ENCODE assay signal across 1 cellular context in genomic region chr11:548700-549603, GRCh38.
TF ChIP-seq lines count a peak whose summit lies in the region.

No MANE protein-coding gene starts in this region.

TF ChIP-seq in WTC11, 78 proteins besides CTCF, POLR2A, EP300 and RAD21:
- TF ChIP-seq AR (CRISPR knock-in tag; IDR thresholded peaks at IDR 0.05) (no peak), SOX15 (CRISPR knock-in tag; IDR thresholded peaks at IDR 0.05) (no peak), ZNF416 (CRISPR knock-in tag; IDR thresholded peaks at IDR 0.05) (no peak), ATF2 (CRISPR knock-in tag; IDR thresholded peaks at IDR 0.05; ENCODE audit: borderline replicate concordance, low read depth) (no peak), JAZF1 (CRISPR knock-in tag; IDR thresholded peaks at IDR 0.05) (no peak), NFATC4 (CRISPR knock-in tag; IDR thresholded peaks at IDR 0.05) (no peak), JUN (CRISPR knock-in tag; IDR thresholded peaks at IDR 0.05) (no peak), SMAD4 (CRISPR knock-in tag; IDR thresholded peaks at IDR 0.05) (no peak), PREB (CRISPR knock-in tag; IDR thresholded peaks at IDR 0.05; ENCODE audit: borderline replicate concordance) (no peak), CREB1 (CRISPR knock-in tag; IDR thresholded peaks at IDR 0.05) (no peak), NFE2L1 (CRISPR knock-in tag; IDR thresholded peaks at IDR 0.05) (no peak), GABPB1 (CRISPR knock-in tag; IDR thresholded peaks at IDR 0.05) (no peak)
- TF ChIP-seq, protein P1, sequence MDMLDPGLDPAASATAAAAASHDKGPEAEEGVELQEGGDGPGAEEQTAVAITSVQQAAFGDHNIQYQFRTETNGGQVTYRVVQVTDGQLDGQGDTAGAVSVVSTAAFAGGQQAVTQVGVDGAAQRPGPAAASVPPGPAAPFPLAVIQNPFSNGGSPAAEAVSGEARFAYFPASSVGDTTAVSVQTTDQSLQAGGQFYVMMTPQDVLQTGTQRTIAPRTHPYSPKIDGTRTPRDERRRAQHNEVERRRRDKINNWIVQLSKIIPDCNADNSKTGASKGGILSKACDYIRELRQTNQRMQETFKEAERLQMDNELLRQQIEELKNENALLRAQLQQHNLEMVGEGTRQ (CRISPR knock-in tag; IDR thresholded peaks at IDR 0.05): no peak
- TF ChIP-seq, protein P2, sequence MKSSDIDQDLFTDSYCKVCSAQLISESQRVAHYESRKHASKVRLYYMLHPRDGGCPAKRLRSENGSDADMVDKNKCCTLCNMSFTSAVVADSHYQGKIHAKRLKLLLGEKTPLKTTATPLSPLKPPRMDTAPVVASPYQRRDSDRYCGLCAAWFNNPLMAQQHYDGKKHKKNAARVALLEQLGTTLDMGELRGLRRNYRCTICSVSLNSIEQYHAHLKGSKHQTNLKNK (CRISPR knock-in tag; IDR thresholded peaks at IDR 0.05): no peak
TF ChIP-seq in WTC11: peak in this region for 0.
